Comparison of ENCODE assay signal across 9 cellular contexts in genomic region chr2:208466133-208466919, GRCh38. TPM values are rescaled to one million over a fixed set of nuclear protein-coding genes. Genes with fewer than 3 reads are reported as not detected.
DNase-seq lines count a peak whose midpoint lies in the region; ATAC-seq and TF ChIP-seq lines count a peak whose summit lies in the region.
"Had no signal": no experiment of that assay in that cellular context is flagged by ENCODE, and none has a peak within 500 bp of the region (broad histone marks: within the 10 kb centered on the region; RNA-seq: fewer than 3 reads in every experiment).

No MANE protein-coding gene starts in this region.

- DNase-seq in activated CD4-positive, alpha-beta T cell treated with anti-CD3 and anti-CD28 coated beads for 48 hours: peak; percentile 12
- no peak for DNase-seq in activated CD4-positive, alpha-beta T cell treated with anti-CD3 and anti-CD28 coated beads for 1 hour
- DNase-seq in HuH-7.5 (ENCODE audit: low spot score): peak; percentile 15
- DNase-seq in NCI-H82 (lab: John Stamatoyannopoulos, UW): peak; percentile 84
- no peak for DNase-seq in chondrocyte (ENCODE audit: low spot score)
- DNase-seq in GF-D8 (lab: John Stamatoyannopoulos, UW): no peak

- H3K4me3 ChIP-seq in neural cell (ENCODE audit: low read length): no peak overlapping the region
- H3K4me3 ChIP-seq: BLaER1 had no signal

- TF ChIP-seq CTCF in chondrocyte (IDR thresholded peaks at IDR 0.05): peak; percentile 72
- TF ChIP-seq CTCF in neural cell (IDR thresholded peaks at IDR 0.05; ENCODE audit: poor library complexity, severe bottlenecking): peak; percentile 52

- H3K4me1 Mint-ChIP-seq in chondrocyte (ENCODE audit: low read depth): no peaks in the 10 kb centered on the region

- H3K36me3 ChIP-seq in neural cell (ENCODE audit: insufficient read depth, low read length): no peaks in the 10 kb centered on the region
- H3K36me3 ChIP-seq: BLaER1 had no signal

- no peaks in the 10 kb centered on the region for H3K9me2 ChIP-seq in neural cell (ENCODE audit: insufficient read depth, low read length)

- peaks cover 4% of the 10 kb centered on the region for H3K9me3 Mint-ChIP-seq in chondrocyte (ENCODE audit: low read depth)

- no peaks in the 10 kb centered on the region for H3K9me3 ChIP-seq in neural cell (ENCODE audit: low read length)

- H4K20me1 ChIP-seq in neural cell (ENCODE audit: insufficient read depth): no peaks in the 10 kb centered on the region
- H4K20me1 ChIP-seq: BLaER1 had no signal

- peak; percentile 80 for ATAC-seq in GM21576 (IDR thresholded peaks at IDR 0.05; ENCODE audit: unreplicated experiment)

- no peak overlapping the region for H2AFZ ChIP-seq in neural cell (ENCODE audit: low read depth, low read length)

- TF ChIP-seq EP300 in neural cell (conservative IDR thresholded peaks at IDR 0.05; ENCODE audit: poor library complexity, severe bottlenecking): no peak

- no peak overlapping the region for H3K4me3 Mint-ChIP-seq in chondrocyte (ENCODE audit: unreplicated experiment)

- H3K27ac ChIP-seq in neural cell (ENCODE audit: low read length): no peak overlapping the region
- H3K27ac ChIP-seq: BLaER1 had no signal

- TF ChIP-seq RAD21 in neural cell (conservative IDR thresholded peaks at IDR 0.05): peak; percentile 55

- H3K79me2 ChIP-seq in neural cell (replicated peaks; ENCODE audit: insufficient read depth, low read length): no peaks in the 10 kb centered on the region

- no peak overlapping the region for H3K4me2 ChIP-seq in neural cell (ENCODE audit: low read length)
- H3K4me2 ChIP-seq: BLaER1 had no signal

- H3F3A ChIP-seq in neural cell (ENCODE audit: insufficient read depth, low read length, poor library complexity, severe bottlenecking): no peaks in the 10 kb centered on the region

- peaks cover 26% of the 10 kb centered on the region for H3K27me3 Mint-ChIP-seq in chondrocyte (ENCODE audit: low read depth)

- no peak overlapping the region for H3K9ac ChIP-seq in neural cell (ENCODE audit: low read length)
- H3K9ac ChIP-seq: BLaER1 had no signal

- H3K27ac Mint-ChIP-seq in chondrocyte (ENCODE audit: unreplicated experiment): no peak overlapping the region

- no peaks in the 10 kb centered on the region for H3K27me3 ChIP-seq in neural cell (ENCODE audit: insufficient read depth, low read depth, low read length)
- H3K27me3 ChIP-seq: BLaER1 had no signal

- H3K36me3 Mint-ChIP-seq in chondrocyte (ENCODE audit: low read depth): no peaks in the 10 kb centered on the region

TF ChIP-seq in neural cell, 6 proteins besides CTCF, POLR2A, EP300 and RAD21:
- no peak for TF ChIP-seq TAF1 (IDR thresholded peaks at IDR 0.05; ENCODE audit: low read depth)
- TF ChIP-seq SMC3 (conservative IDR thresholded peaks at IDR 0.05; ENCODE audit: poor library complexity): peak; percentile 42
- TF ChIP-seq REST (IDR thresholded peaks at IDR 0.05; ENCODE audit: borderline replicate concordance): no peak

RNA-seq across cellular contexts. Expression of gene PTH2R, which starts 59.7 kb away (rescaled TPM):
- total RNA-seq in chondrocyte: not detected in 3 replicates
- not detected in 2 replicates for polyA plus RNA-seq in neural cell
- 0.23 and 0.49 TPM in 2 replicates for polyA minus RNA-seq in neural cell

Comparison
In these comparisons a context has a peak if more than half of its experiments do, and no peak if none do; other contexts are left out.
1. DNase-seq: peak in activated CD4-positive, alpha-beta T cell treated with anti-CD3 and anti-CD28 coated beads for 48 hours (single experiment), HuH-7.5 (single experiment) and NCI-H82 (single experiment); none in activated CD4-positive, alpha-beta T cell treated with anti-CD3 and anti-CD28 coated beads for 1 hour (single experiment), chondrocyte (single experiment) and GF-D8 (single experiment).